In the genomic region with DNA sequence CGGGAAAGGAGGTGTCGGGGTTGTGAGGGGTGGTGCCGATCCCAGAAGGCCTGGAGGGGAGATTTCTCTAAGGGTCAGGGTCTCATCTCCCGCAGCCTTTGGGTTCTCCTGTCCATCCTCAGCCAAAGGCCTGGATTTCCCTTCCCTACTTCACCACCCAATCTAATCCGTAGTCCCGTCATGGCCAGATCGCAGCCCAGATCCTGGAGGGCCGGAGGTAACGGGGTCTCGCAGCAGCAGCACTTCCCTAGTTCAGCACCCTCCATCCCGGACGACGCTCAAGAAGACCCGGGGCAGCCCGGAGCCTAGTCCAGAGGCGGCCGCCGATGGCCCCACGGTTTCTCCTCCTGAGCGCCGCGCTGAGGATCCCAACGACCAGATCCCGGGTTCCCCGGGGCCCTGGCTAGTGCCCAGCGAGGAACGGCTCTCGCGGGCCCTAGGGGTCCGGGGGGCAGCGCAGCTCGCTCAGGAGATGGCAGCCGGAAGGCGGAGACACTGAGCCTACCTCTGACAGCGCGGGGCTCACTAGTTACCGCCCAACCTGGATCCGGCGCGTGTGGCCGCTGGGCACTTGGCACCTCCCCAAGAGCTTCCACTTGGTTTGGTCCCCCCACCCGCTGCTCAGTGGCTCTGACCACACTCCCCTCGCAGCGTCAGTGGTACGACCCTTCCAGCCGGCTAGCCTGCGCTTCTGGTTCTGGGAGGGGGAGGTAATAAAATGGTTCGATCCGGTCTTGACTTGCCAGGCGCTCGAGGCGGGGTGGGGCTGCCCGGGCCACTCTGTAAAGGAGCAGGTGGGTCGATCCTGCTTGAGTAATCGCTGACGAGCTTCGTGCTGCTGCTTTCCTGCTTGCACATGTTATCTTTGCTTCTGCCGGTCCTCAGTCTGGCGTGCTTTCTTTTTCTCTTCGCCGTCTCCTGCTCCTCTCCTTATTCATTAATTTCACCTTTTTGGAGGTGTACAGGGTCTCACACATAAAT, we compare ENCODE assay signal across 8 cellular contexts. TPM values are rescaled to one million over a fixed set of nuclear protein-coding genes. Genes with fewer than 3 reads are reported as not detected.
DNase-seq lines count a peak whose midpoint lies in the region; ATAC-seq and TF ChIP-seq lines count a peak whose summit lies in the region.

No MANE protein-coding gene starts in this region.

- H3K4me1 Mint-ChIP-seq in endothelial cell (ENCODE audit: unreplicated experiment), result peaks cover 16% of the 10 kb centered on the region

- H3K27me3 ChIP-seq in mononuclear cell (ENCODE audit: insufficient read depth, low read length), result no peaks in the 10 kb centered on the region

- H3K9me3 ChIP-seq in mononuclear cell (ENCODE audit: low read depth, low read length), result no peaks in the 10 kb centered on the region

- ATAC-seq in HG02981 (IDR thresholded peaks at IDR 0.05; ENCODE audit: unreplicated experiment) (peak; percentile 35), HG03139 (IDR thresholded peaks at IDR 0.05; ENCODE audit: unreplicated experiment) (no peak)

- no peaks in the 10 kb centered on the region for H3K36me3 Mint-ChIP-seq in endothelial cell (ENCODE audit: low read depth, unreplicated experiment)

- DNase-seq in ELR (ENCODE audit: low read depth) (peak; percentile 85), NCI-H774 (lab: John Stamatoyannopoulos, UW) (peak; percentile 90), activated T-cell treated with anti-CD3 and anti-CD28 coated beads for 1 hour (ENCODE audit: low read depth) (peak; percentile 53), endothelial cell (ENCODE audit: low spot score) (peak; percentile 45)
- DNase-seq in stimulated activated CD8-positive, alpha-beta memory T cell treated with anti-CD3 and anti-CD28 coated beads, Interleukin-7, amount 100 ng/mL, for 48 hours (ENCODE audit: extremely low read depth in 1 of 2, low read depth in 1 of 2), result peak; percentile 46 to 63

- H3K27me3 Mint-ChIP-seq in endothelial cell (ENCODE audit: unreplicated experiment), result peaks cover 13% of the 10 kb centered on the region

- H3K4me3 Mint-ChIP-seq in endothelial cell (ENCODE audit: unreplicated experiment), result peak overlapping the region; percentile 73

- TF ChIP-seq CTCF in endothelial cell (IDR thresholded peaks at IDR 0.05; ENCODE audit: unreplicated experiment), result no peak

- peaks cover 55% of the 10 kb centered on the region for H3K4me1 ChIP-seq in mononuclear cell (ENCODE audit: insufficient read depth, low read length)

- H3K9me3 Mint-ChIP-seq in endothelial cell (ENCODE audit: unreplicated experiment), result no peaks in the 10 kb centered on the region

- H3K4me3 ChIP-seq in mononuclear cell (ENCODE audit: low read length), result peak overlapping the region; percentile 37

- H3K27ac Mint-ChIP-seq in endothelial cell (ENCODE audit: unreplicated experiment), result peak overlapping the region; percentile 36

RNA-seq across cellular contexts. Expression of a gene that starts 3.6 kb away (rescaled TPM):
- total RNA-seq in endothelial cell (ENCODE audit: unreplicated experiment), result 1.2 TPM
- total RNA-seq in mononuclear cell, result 0.42 TPM

RNA-seq across cellular contexts. Expression of a gene that starts 5.5 kb away (rescaled TPM):
- 1.9 TPM for total RNA-seq in endothelial cell (ENCODE audit: unreplicated experiment)
- total RNA-seq in mononuclear cell, result 53.9 TPM

RNA-seq across cellular contexts. Expression of a gene that starts 20.0 kb away (rescaled TPM):
- total RNA-seq in endothelial cell (ENCODE audit: unreplicated experiment) (11.3 TPM), mononuclear cell (3.3 TPM)

RNA-seq across cellular contexts. Expression of a gene that starts 33.8 kb away (rescaled TPM):
- total RNA-seq in endothelial cell (ENCODE audit: unreplicated experiment) (1.8 TPM), mononuclear cell (0.42 TPM)

RNA-seq across cellular contexts. Expression of a gene that starts 42.7 kb away (rescaled TPM):
- total RNA-seq in endothelial cell (ENCODE audit: unreplicated experiment) (28.8 TPM), mononuclear cell (8.9 TPM)

Comparison
In these comparisons a context has a peak if more than half of its experiments do, and no peak if none do; other contexts are left out.
1. RNA of a gene that starts 5.5 kb away (total RNA-seq): 53.9 TPM in mononuclear cell (single experiment); 1.9 TPM in endothelial cell (single experiment); every median in the first group is over 10 times any median in the second.
2. Peak in every context shown above with its lines, with median percentiles within 50 percentile points of each other: DNase-seq.